In genomic region chr4:67575889-67576329, GRCh38 we compare ENCODE assay signal across 1 cellular context.
TF ChIP-seq lines count a peak whose summit lies in the region.

No MANE protein-coding gene starts in this region.

TF ChIP-seq in SK-N-SH treated with all-trans-retinoic acid at 6 μM for 48 hours, 23 proteins besides CTCF, POLR2A, EP300 and RAD21 (continued from another document):
- no peak for TF ChIP-seq PATZ1 (CRISPR knock-in tag; IDR thresholded peaks at IDR 0.05; ENCODE audit: borderline replicate concordance)
- no peak for TF ChIP-seq TSHZ2 (CRISPR knock-in tag; IDR thresholded peaks at IDR 0.05)
- TF ChIP-seq CSRNP3 (CRISPR knock-in tag; IDR thresholded peaks at IDR 0.05): no peak
- no peak for TF ChIP-seq TOX (CRISPR knock-in tag; IDR thresholded peaks at IDR 0.05; ENCODE audit: borderline replicate concordance)
- TF ChIP-seq TCF4 (CRISPR knock-in tag; IDR thresholded peaks at IDR 0.05; ENCODE audit: borderline replicate concordance): no peak
- no peak for TF ChIP-seq ZFP3 (CRISPR knock-in tag; IDR thresholded peaks at IDR 0.05)
- TF ChIP-seq PPARA (CRISPR knock-in tag; IDR thresholded peaks at IDR 0.05; ENCODE audit: borderline replicate concordance): no peak
- TF ChIP-seq ZNF70 (CRISPR knock-in tag; IDR thresholded peaks at IDR 0.05): no peak
